In the genomic region with DNA sequence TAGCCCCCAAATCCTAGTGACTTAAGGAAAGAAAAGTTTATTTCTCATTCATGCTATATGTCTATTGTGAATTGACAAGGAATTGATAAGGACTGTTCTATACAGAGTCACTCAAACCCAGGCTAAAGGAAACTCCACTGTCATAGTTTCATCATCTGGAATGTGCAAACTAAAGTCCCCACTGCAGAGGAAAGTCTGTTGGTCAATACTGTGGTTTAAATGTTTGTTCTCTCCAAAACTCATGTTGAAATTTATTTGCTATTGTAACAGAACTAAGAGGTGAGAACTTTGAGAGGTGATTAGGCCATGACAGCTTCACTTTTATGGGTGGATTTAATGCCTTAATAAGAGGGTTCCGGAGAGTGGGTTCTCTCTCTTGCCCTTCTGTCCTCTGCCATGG, we compare ENCODE assay signal across 22 cellular contexts.
DNase-seq lines count a peak whose midpoint lies in the region; ATAC-seq and TF ChIP-seq lines count a peak whose summit lies in the region.
"Had no signal": no experiment of that assay in that cellular context is flagged by ENCODE, and none has a peak within 500 bp of the region (broad histone marks: within the 10 kb centered on the region; RNA-seq: fewer than 3 reads in every experiment).

No MANE protein-coding gene starts in this region.

- H3K4me3 Mint-ChIP-seq in activated naive CD4-positive, alpha-beta T cell treated with anti-CD3 and anti-CD28 coated beads for 36 hours: no peak overlapping the region
- H3K4me3 Mint-ChIP-seq: CD4-positive, alpha-beta memory T cell; HFFc6 had no signal

- H3K9me3 ChIP-seq in right lobe of liver (no peaks in the 10 kb centered on the region), upper lobe of right lung (no peaks in the 10 kb centered on the region)
- H3K9me3 ChIP-seq: HAP-1 had no signal

- no peak for TF ChIP-seq POLR2A in right lobe of liver (IDR thresholded peaks at IDR 0.05)

- no peaks in the 10 kb centered on the region for H3K36me3 ChIP-seq in right lobe of liver
- H3K36me3 ChIP-seq in upper lobe of right lung: no peaks in the 10 kb centered on the region
- H3K36me3 ChIP-seq: HAP-1 had no signal

- DNase-seq in SKM-1 (lab: John Stamatoyannopoulos, UW; ENCODE audit: unreplicated experiment) (peak; percentile 22), fibroblast of pulmonary artery (ENCODE audit: low read depth) (peak; percentile 15), right lobe of liver (no peak), upper lobe of right lung (no peak), UCSD-AML1 (lab: John Stamatoyannopoulos, UW; ENCODE audit: unreplicated experiment) (no peak), putamen (ENCODE audit: low spot score) (no peak)
- DNase-seq in activated naive CD4-positive, alpha-beta T cell treated with anti-CD3 and anti-CD28 coated beads for 36 hours: no peak
- DNase-seq: C1 segment of cervical spinal cord; CD4-positive, alpha-beta memory T cell; COR-L47; GOT3; HFFc6; NCI-H1092; NCI-H1417 treated with DMSO at 0.1 percent for 48 hours; NCI-H1694 treated with DMSO at 0.1 percent for 48 hours; NCI-H2081; NCI-H2227 treated with DMSO at 0.1 percent for 48 hours; NCI-H526 treated with DMSO at 0.1 percent for 48 hours; SHP77 treated with DMSO at 0.1 percent for 48 hours had no signal

- no peaks in the 10 kb centered on the region for H3K27me3 ChIP-seq in right lobe of liver
- no peaks in the 10 kb centered on the region for H3K27me3 ChIP-seq in upper lobe of right lung

- H3K4me1 ChIP-seq in right lobe of liver (peaks cover 0 to 23% (median under 1%) of the 10 kb centered on the region in 4 donors), upper lobe of right lung (no peaks in the 10 kb centered on the region)
- H3K4me1 ChIP-seq: HAP-1 had no signal

- H3K27me3 Mint-ChIP-seq in activated naive CD4-positive, alpha-beta T cell treated with anti-CD3 and anti-CD28 coated beads for 36 hours (ENCODE audit: low read depth): peaks cover 13% of the 10 kb centered on the region

- no peaks in the 10 kb centered on the region for H3K4me1 Mint-ChIP-seq in activated naive CD4-positive, alpha-beta T cell treated with anti-CD3 and anti-CD28 coated beads for 36 hours (ENCODE audit: low read depth)
- H3K4me1 Mint-ChIP-seq: CD4-positive, alpha-beta memory T cell had no signal

- H3K27ac ChIP-seq in right lobe of liver: peak overlapping the region in 2 of 3 donors; percentile 1 to 62
- H3K27ac ChIP-seq in upper lobe of right lung: no peak overlapping the region
- H3K27ac ChIP-seq: SK-N-MC had no signal

- no peaks in the 10 kb centered on the region for H3K36me3 Mint-ChIP-seq in activated naive CD4-positive, alpha-beta T cell treated with anti-CD3 and anti-CD28 coated beads for 36 hours (ENCODE audit: low read depth)
- H3K36me3 Mint-ChIP-seq: CD4-positive, alpha-beta memory T cell had no signal

- intact Hi-C loops in right lobe of liver (cut with DNase I): loop anchor here in 1 of 2 donors (10.0 kb wide), 1 partner anchor 215 kb away; no protein-coding TSS in a partner anchor
- intact Hi-C loops in upper lobe of right lung (cut with DNase I): no loop called here
- intact Hi-C loops in activated naive CD4-positive, alpha-beta T cell treated with anti-CD3 and anti-CD28 coated beads for 36 hours (cut with micrococcal nuclease): no loop called here

- ATAC-seq in right lobe of liver: peak; percentile 70 to 83 (median 79)
- ATAC-seq in upper lobe of right lung: peak; percentile 53
- ATAC-seq: Panc1 had no signal

- H3K27ac Mint-ChIP-seq in activated naive CD4-positive, alpha-beta T cell treated with anti-CD3 and anti-CD28 coated beads for 36 hours: no peak overlapping the region
- H3K27ac Mint-ChIP-seq: CD4-positive, alpha-beta memory T cell; HFFc6 had no signal

- CTCF ChIA-PET in activated naive CD4-positive, alpha-beta T cell treated with anti-CD3 and anti-CD28 coated beads for 36 hours (lab: Charles Lee): no interaction called here

- peaks cover 5% of the 10 kb centered on the region for H3K9me3 Mint-ChIP-seq in activated naive CD4-positive, alpha-beta T cell treated with anti-CD3 and anti-CD28 coated beads for 36 hours
- H3K9me3 Mint-ChIP-seq: HFFc6 had no signal

- H3K4me3 ChIP-seq in fibroblast of pulmonary artery (replicated peaks; ENCODE audit: low read depth, low read length) (no peak overlapping the region), right lobe of liver (peak overlapping the region in 1 of 3 donors; percentile 17), upper lobe of right lung (no peak overlapping the region)
- H3K4me3 ChIP-seq: HAP-1, SK-N-MC had no signal

- WGBS in right lobe of liver (ENCODE audit: insufficient coverage, low coverage, low lambda C conversion rate, missing lambda C conversion rate): 58% methylated on average over 1 of the region's 1 CpG

- no peak for TF ChIP-seq CTCF in fibroblast of pulmonary artery (IDR thresholded peaks at IDR 0.05; ENCODE audit: low read length, missing control alignments)
- no peak for TF ChIP-seq CTCF in right lobe of liver (IDR thresholded peaks at IDR 0.05)
- TF ChIP-seq CTCF in upper lobe of right lung (IDR thresholded peaks at IDR 0.05): no peak

Comparison
In these comparisons a context has a peak if more than half of its experiments do, and no peak if none do; other contexts are left out.
1. DNase-seq: peak in SKM-1 (single experiment) and fibroblast of pulmonary artery (single experiment); none in right lobe of liver (0 of 3), upper lobe of right lung (single experiment), UCSD-AML1 (single experiment), activated naive CD4-positive, alpha-beta T cell treated with anti-CD3 and anti-CD28 coated beads for 36 hours (single experiment) and putamen (single experiment).